Comparison of ENCODE assay signal across 12 cellular contexts in genomic region chr11:38274031-38274430, GRCh38.
"Had no signal": no experiment of that assay in that cellular context is flagged by ENCODE, and none has a peak within 500 bp of the region (broad histone marks: within the 10 kb centered on the region; RNA-seq: fewer than 3 reads in every experiment).

No MANE protein-coding gene starts in this region.

- DNase-seq: activated CD4-positive, alpha-beta T cell treated with anti-CD3 and anti-CD28 coated beads, Interleukin-2, amount 50 U/mL, for 4 hours; activated effector memory CD4-positive, alpha-beta T cell treated with Interleukin-2 at 50 U/mL for 16 hours; activated T-cell treated with anti-CD3 and anti-CD28 coated beads, Interleukin-2, amount 50 U/mL, for 1 hour; esophagus squamous epithelium; gastrocnemius medialis; heart right ventricle; left ventricle myocardium superior; tibial artery had no signal

- H3K9me3 ChIP-seq: gastrocnemius medialis, tibial artery, vagina had no signal

- H3K4me3 Mint-ChIP-seq: activated naive CD4-positive, alpha-beta T cell treated with anti-CD3 and anti-CD28 coated beads, Interleukin-2, amount 50 U/mL, for 24 hours; neural progenitor cell had no signal

- H3K27ac Mint-ChIP-seq: activated naive CD4-positive, alpha-beta T cell treated with anti-CD3 and anti-CD28 coated beads, Interleukin-2, amount 50 U/mL, for 24 hours; neural progenitor cell had no signal

- H3K4me1 ChIP-seq: esophagus squamous epithelium, gastrocnemius medialis, heart right ventricle, neural progenitor cell, tibial artery, vagina had no signal

- H3K27me3 Mint-ChIP-seq: activated naive CD4-positive, alpha-beta T cell treated with anti-CD3 and anti-CD28 coated beads, Interleukin-2, amount 50 U/mL, for 24 hours had no signal

- H3K4me1 Mint-ChIP-seq: activated naive CD4-positive, alpha-beta T cell treated with anti-CD3 and anti-CD28 coated beads, Interleukin-2, amount 50 U/mL, for 24 hours had no signal

- H3K9me3 Mint-ChIP-seq: activated naive CD4-positive, alpha-beta T cell treated with anti-CD3 and anti-CD28 coated beads, Interleukin-2, amount 50 U/mL, for 24 hours had no signal

- H3K36me3 Mint-ChIP-seq: activated naive CD4-positive, alpha-beta T cell treated with anti-CD3 and anti-CD28 coated beads, Interleukin-2, amount 50 U/mL, for 24 hours had no signal

- H3K36me3 ChIP-seq: esophagus squamous epithelium, gastrocnemius medialis, heart right ventricle, neural progenitor cell, tibial artery, vagina had no signal

- H3K4me3 ChIP-seq: esophagus squamous epithelium, gastrocnemius medialis, heart right ventricle, neural progenitor cell, smooth muscle cell, tibial artery, vagina had no signal

- H3K27me3 ChIP-seq: esophagus squamous epithelium, gastrocnemius medialis, heart right ventricle, neural progenitor cell, tibial artery, vagina had no signal

- H3K27ac ChIP-seq: esophagus squamous epithelium, gastrocnemius medialis, heart right ventricle, neural progenitor cell, tibial artery, vagina had no signal

- ATAC-seq: gastrocnemius medialis, heart right ventricle, left ventricle myocardium superior had no signal
